In genomic region chr11:78241475-78241874, GRCh38 we compare ENCODE assay signal across 24 cellular contexts.
"Had no signal": no experiment of that assay in that cellular context is flagged by ENCODE, and none has a peak within 500 bp of the region (broad histone marks: within the 10 kb centered on the region; RNA-seq: fewer than 3 reads in every experiment).

No MANE protein-coding gene starts in this region.

- H3K27me3 ChIP-seq: left lung, pancreas, spleen, tibial nerve, uterus had no signal

- FAIRE-seq: keratinocyte, pancreas had no signal

- H3K4me1 ChIP-seq: lower lobe of right lung, pancreas, psoas muscle, uterus had no signal

- H3K4me3 Mint-ChIP-seq: naive thymus-derived CD8-positive, alpha-beta T cell; nephron; neural crest cell; stimulated activated effector memory CD8-positive, alpha-beta T cell treated with anti-CD3 and anti-CD28 coated beads, Interleukin-12 subunit alpha, Interleukin-12 subunit beta, amount 100 ng/mL, for 72 hours; stimulated activated naive CD8-positive, alpha-beta T cell treated with anti-CD3 and anti-CD28 coated beads, Interleukin-15, Interleukin-2, amounts not matched to agents 100 ng/mL and 50 ng/mL, for 24 hours; type B pancreatic cell had no signal

- H3K36me3 Mint-ChIP-seq: stimulated activated effector memory CD8-positive, alpha-beta T cell treated with anti-CD3 and anti-CD28 coated beads, Interleukin-12 subunit alpha, Interleukin-12 subunit beta, amount 100 ng/mL, for 72 hours had no signal

- H3K27me3 Mint-ChIP-seq: stimulated activated naive CD8-positive, alpha-beta T cell treated with anti-CD3 and anti-CD28 coated beads, Interleukin-15, Interleukin-2, amounts not matched to agents 100 ng/mL and 50 ng/mL, for 24 hours; type B pancreatic cell had no signal

- H3K9me3 ChIP-seq: pancreas, uterus had no signal

- ATAC-seq: left cardiac atrium; left lung; naive thymus-derived CD8-positive, alpha-beta T cell; pancreas; psoas muscle; sciatic nerve; stimulated activated effector memory CD8-positive, alpha-beta T cell treated with anti-CD3 and anti-CD28 coated beads, Interleukin-12 subunit alpha, Interleukin-12 subunit beta, amount 100 ng/mL, for 72 hours had no signal

- DNase-seq: hippocampal formation; kidney glomerular epithelial cell; left cardiac atrium; left lung; lower lobe of right lung; mammary epithelial cell; mesenchymal stem cell; naive thymus-derived CD8-positive, alpha-beta T cell; nucleus accumbens; pancreas; psoas muscle; spleen; stimulated activated CD4-positive, alpha-beta T cell treated with anti-CD3 and anti-CD28 coated beads, Interleukin-4, amount 100 ng/mL, for 24 hours; stimulated activated naive CD4-positive, alpha-beta T cell; uterus had no signal

- H3K4me1 Mint-ChIP-seq: neural crest cell; stimulated activated effector memory CD8-positive, alpha-beta T cell treated with anti-CD3 and anti-CD28 coated beads, Interleukin-12 subunit alpha, Interleukin-12 subunit beta, amount 100 ng/mL, for 72 hours had no signal

- H3K4me3 ChIP-seq: left lung, lower lobe of right lung, pancreas, psoas muscle, skin epidermis, spleen, tibial nerve, uterus had no signal

- H3K27ac ChIP-seq: left lung, lower lobe of right lung, pancreas, psoas muscle, skin epidermis, spleen, tibial nerve, uterus had no signal

- H3K36me3 ChIP-seq: lower lobe of right lung, pancreas, uterus had no signal

- H3K27ac Mint-ChIP-seq: naive thymus-derived CD8-positive, alpha-beta T cell; nephron; stimulated activated effector memory CD8-positive, alpha-beta T cell treated with anti-CD3 and anti-CD28 coated beads, Interleukin-12 subunit alpha, Interleukin-12 subunit beta, amount 100 ng/mL, for 72 hours; stimulated activated naive CD8-positive, alpha-beta T cell treated with anti-CD3 and anti-CD28 coated beads, Interleukin-15, Interleukin-2, amounts not matched to agents 100 ng/mL and 50 ng/mL, for 24 hours; type B pancreatic cell had no signal
